ENCODE assay signal across 9 cellular contexts in genomic region chr11:13315517-13316432, GRCh38. TPM values are rescaled to one million over a fixed set of nuclear protein-coding genes. Genes with fewer than 3 reads are reported as not detected.
DNase-seq lines count a peak whose midpoint lies in the region; ATAC-seq and TF ChIP-seq lines count a peak whose summit lies in the region.
"Had no signal": no experiment of that assay in that cellular context is flagged by ENCODE, and none has a peak within 500 bp of the region (broad histone marks: within the 10 kb centered on the region; RNA-seq: fewer than 3 reads in every experiment).

No MANE protein-coding gene starts in this region.

- intact Hi-C loops in activated CD4-positive, alpha-beta memory T cell treated with anti-CD3 and anti-CD28 coated beads for 36 hours (cut with micrococcal nuclease): no loop called here

- POLR2A ChIA-PET in activated CD4-positive, alpha-beta memory T cell treated with anti-CD3 and anti-CD28 coated beads for 36 hours (lab: Charles Lee): no interaction called here
- POLR2A ChIA-PET in activated CD4-positive, alpha-beta memory T cell treated with anti-CD3 and anti-CD28 coated beads, Interleukin-2, amount 10 ng/mL, durations not matched to agents 7 days and 5 days (lab: Charles Lee): interaction anchor here (0.8 to 3.0 kb wide), 2 partner anchors 14 to 37 kb away, joined by 3 to 11 read pairs; no protein-coding TSS in a partner anchor

- H3K9me3 Mint-ChIP-seq in activated CD4-positive, alpha-beta memory T cell treated with anti-CD3 and anti-CD28 coated beads for 36 hours: no peaks in the 10 kb centered on the region
- H3K9me3 Mint-ChIP-seq in activated CD4-positive, alpha-beta memory T cell treated with anti-CD3 and anti-CD28 coated beads, Interleukin-2, amount 10 ng/mL, durations not matched to agents 7 days and 5 days: no peaks in the 10 kb centered on the region

- TF ChIP-seq CTCF in foreskin keratinocyte (conservative IDR thresholded peaks at IDR 0.05): no peak
- TF ChIP-seq CTCF in thoracic aorta (IDR thresholded peaks at IDR 0.05): no peak

- H3K9me3 ChIP-seq in thoracic aorta: no peaks in the 10 kb centered on the region

- CTCF ChIA-PET in activated CD4-positive, alpha-beta memory T cell treated with anti-CD3 and anti-CD28 coated beads for 36 hours (lab: Charles Lee): interaction anchor here (0.8 to 3.9 kb wide), 4 partner anchors 20 to 118 kb away, joined by 3 to 15 read pairs (median 9); no protein-coding TSS in a partner anchor
- CTCF ChIA-PET in activated CD4-positive, alpha-beta memory T cell treated with anti-CD3 and anti-CD28 coated beads, Interleukin-2, amount 10 ng/mL, durations not matched to agents 7 days and 5 days (lab: Charles Lee): interaction anchor here (1.0 kb wide), 1 partner anchor 22 kb away, joined by 3 read pairs; no protein-coding TSS in a partner anchor

- H3K4me1 ChIP-seq in foreskin keratinocyte (peaks cover 33% of the 10 kb centered on the region), thoracic aorta (ENCODE audit: control insufficient read depth in 1 of 2, low read depth in 2 of 2) (peaks cover 33 to 44% of the 10 kb centered on the region in 2 donors)

- H3K36me3 Mint-ChIP-seq in activated CD4-positive, alpha-beta memory T cell treated with anti-CD3 and anti-CD28 coated beads for 36 hours: peaks cover 8% of the 10 kb centered on the region
- peaks cover 27% of the 10 kb centered on the region for H3K36me3 Mint-ChIP-seq in activated CD4-positive, alpha-beta memory T cell treated with anti-CD3 and anti-CD28 coated beads, Interleukin-2, amount 10 ng/mL, durations not matched to agents 7 days and 5 days (ENCODE audit: low read depth)

- H3K36me3 ChIP-seq in thoracic aorta: no peaks in the 10 kb centered on the region

- DNase-seq in activated CD4-positive, alpha-beta memory T cell treated with anti-CD3 and anti-CD28 coated beads for 36 hours: no peak
- no peak for DNase-seq in activated CD4-positive, alpha-beta memory T cell treated with anti-CD3 and anti-CD28 coated beads, Interleukin-2, amount 10 ng/mL, durations not matched to agents 7 days and 5 days
- DNase-seq in M059J (ENCODE audit: low read depth): peak; percentile 85
- no peak for DNase-seq in foreskin keratinocyte
- no peak for DNase-seq in thoracic aorta (ENCODE audit: low spot score)
- DNase-seq in activated gamma-delta T cell (lab: John Stamatoyannopoulos, UW): no peak
- no peak for DNase-seq in OCI-M2 (lab: John Stamatoyannopoulos, UW; ENCODE audit: unreplicated experiment)
- DNase-seq in NK-92 treated with Interleukin-12 subunit alpha and Interleukin-12 subunit beta, amount 100 ng/mL, for 24 hours (lab: John Stamatoyannopoulos, UW): no peak
- DNase-seq: activated CD4-positive, CD25-positive, alpha-beta regulatory T cell had no signal

- ATAC-seq in foreskin keratinocyte (peak; percentile 4), thoracic aorta (ENCODE audit: insufficient number of reproducible peaks, low FRiP score, low read depth) (no peak)

- peak overlapping the region; percentile 25 for H3K27ac ChIP-seq in foreskin keratinocyte
- peak overlapping the region; percentile 53 to 67 for H3K27ac ChIP-seq in thoracic aorta

- H3K27ac Mint-ChIP-seq in activated CD4-positive, alpha-beta memory T cell treated with anti-CD3 and anti-CD28 coated beads for 36 hours: peak overlapping the region; percentile 23
- H3K27ac Mint-ChIP-seq in activated CD4-positive, alpha-beta memory T cell treated with anti-CD3 and anti-CD28 coated beads, Interleukin-2, amount 10 ng/mL, durations not matched to agents 7 days and 5 days: no peak overlapping the region

- H3K4me3 Mint-ChIP-seq in activated CD4-positive, alpha-beta memory T cell treated with anti-CD3 and anti-CD28 coated beads for 36 hours: no peak overlapping the region
- H3K4me3 Mint-ChIP-seq in activated CD4-positive, alpha-beta memory T cell treated with anti-CD3 and anti-CD28 coated beads, Interleukin-2, amount 10 ng/mL, durations not matched to agents 7 days and 5 days: no peak overlapping the region

- H3K4me1 Mint-ChIP-seq in activated CD4-positive, alpha-beta memory T cell treated with anti-CD3 and anti-CD28 coated beads for 36 hours (ENCODE audit: low read depth): peaks cover 84% of the 10 kb centered on the region
- H3K4me1 Mint-ChIP-seq in activated CD4-positive, alpha-beta memory T cell treated with anti-CD3 and anti-CD28 coated beads, Interleukin-2, amount 10 ng/mL, durations not matched to agents 7 days and 5 days: peaks cover 33% of the 10 kb centered on the region

- H3K27me3 ChIP-seq in foreskin keratinocyte (no peaks in the 10 kb centered on the region), thoracic aorta (replicated peaks; ENCODE audit: insufficient read depth) (no peaks in the 10 kb centered on the region)

- no peak overlapping the region for H3K4me3 ChIP-seq in thoracic aorta

- H3K27me3 Mint-ChIP-seq in activated CD4-positive, alpha-beta memory T cell treated with anti-CD3 and anti-CD28 coated beads for 36 hours: no peaks in the 10 kb centered on the region
- H3K27me3 Mint-ChIP-seq in activated CD4-positive, alpha-beta memory T cell treated with anti-CD3 and anti-CD28 coated beads, Interleukin-2, amount 10 ng/mL, durations not matched to agents 7 days and 5 days: no peaks in the 10 kb centered on the region

RNA-seq across cellular contexts. Expression of gene BMAL1, which starts 38.2 kb away (rescaled TPM):
- total RNA-seq in activated CD4-positive, alpha-beta memory T cell treated with anti-CD3 and anti-CD28 coated beads for 36 hours: 10 to 100 TPM; 20.2 to 24.8 TPM
- 10 to 100 TPM; 36.0 to 41.0 TPM for total RNA-seq in activated CD4-positive, alpha-beta memory T cell treated with anti-CD3 and anti-CD28 coated beads, Interleukin-2, amount 10 ng/mL, durations not matched to agents 7 days and 5 days
- 27.9 and 34.0 TPM in 2 replicates for total RNA-seq in M059J (2014; rRNA removed; shearing (Covaris generic))
- total RNA-seq in foreskin keratinocyte (17.6 and 28.7 TPM in 2 replicates), thoracic aorta (10 to 100 TPM; 21.8 to 40.8 TPM)
- polyA plus RNA-seq in foreskin keratinocyte: 12.1 and 16.6 TPM in 2 replicates
